16 cellular contexts compared by ENCODE assay signal in the genomic region with DNA sequence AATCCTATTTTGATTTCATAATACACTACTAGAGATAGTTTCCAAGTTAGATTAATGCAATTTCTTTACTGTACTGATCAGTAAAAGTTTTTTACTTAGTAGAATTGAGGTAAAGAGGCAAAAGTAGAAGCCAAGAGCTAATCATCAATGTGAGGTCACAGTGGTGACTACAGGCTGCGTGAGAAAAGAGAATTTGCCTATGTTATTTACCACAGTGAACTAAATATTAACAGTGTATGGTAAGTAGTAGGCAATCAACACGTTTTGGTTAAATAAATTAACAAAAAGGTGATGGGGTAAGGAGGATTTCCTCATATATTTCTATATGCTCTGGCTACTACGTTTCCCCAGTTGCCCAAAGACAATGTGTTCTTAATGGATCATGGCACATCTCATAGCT.
"Had no signal": no experiment of that assay in that cellular context is flagged by ENCODE, and none has a peak within 500 bp of the region (broad histone marks: within the 10 kb centered on the region; RNA-seq: fewer than 3 reads in every experiment).

No MANE protein-coding gene starts in this region.

- DNase-seq: activated CD4-positive, alpha-beta T cell treated with anti-CD3 and anti-CD28 coated beads for 4 hours; activated CD8-positive, alpha-beta T cell treated with anti-CD3 and anti-CD28 coated beads for 36 hours; activated effector memory CD4-positive, alpha-beta T cell treated with Interleukin-2 at 50 U/mL for 16 hours; activated naive CD4-positive, alpha-beta T cell treated with anti-CD3 and anti-CD28 coated beads, Interleukin-2, amount 50 U/mL, for 16 hours; activated T-cell treated with anti-CD3 and anti-CD28 coated beads, Interleukin-2, amount 50 U/mL, for 4 hours; adrenal gland; endodermal cell; mucosa of descending colon; naive thymus-derived CD4-positive, alpha-beta T cell; ovary; sigmoid colon; spleen; trophoblast cell had no signal

- FAIRE-seq: islet of Langerhans had no signal

- ATAC-seq: activated CD8-positive, alpha-beta T cell treated with anti-CD3 and anti-CD28 coated beads for 36 hours; activated T-cell treated with anti-CD3 and anti-CD28 coated beads, Interleukin-2, amount 50 U/mL, for 4 hours; left lobe of liver; mucosa of descending colon; naive thymus-derived CD4-positive, alpha-beta T cell; WTC11 had no signal
